Comparison of ENCODE assay signal across 11 cellular contexts in the genomic region with DNA sequence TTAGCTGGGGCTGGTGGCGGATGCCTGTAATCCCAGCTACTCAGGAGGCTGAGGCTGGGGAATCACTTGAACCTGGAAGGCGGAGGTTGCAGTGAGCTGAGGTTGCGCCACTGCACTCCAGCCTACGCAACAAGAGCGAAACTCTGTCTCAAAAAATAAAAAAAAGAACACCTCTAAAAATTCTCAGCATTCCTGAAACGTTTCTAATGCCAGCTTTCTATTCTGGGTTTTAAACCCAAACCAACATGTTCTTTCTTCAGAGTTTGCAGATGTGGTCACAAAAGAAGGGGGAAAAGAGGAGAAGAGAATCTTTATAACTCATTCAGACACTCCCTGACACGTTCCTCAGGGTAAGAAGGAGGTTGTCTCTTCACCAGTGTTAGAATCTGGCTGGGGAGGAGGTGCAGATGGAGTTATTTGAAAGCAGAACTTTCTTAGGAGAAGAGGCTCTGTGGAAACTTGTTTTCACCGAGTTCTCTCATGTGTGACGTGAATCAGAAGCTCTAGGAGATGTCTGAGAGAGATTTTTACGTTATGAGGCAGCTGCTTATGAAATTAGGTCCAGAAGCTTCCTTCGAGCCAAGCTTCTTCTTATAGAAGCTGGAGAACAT. TPM values are rescaled to one million over a fixed set of nuclear protein-coding genes. Genes with fewer than 3 reads are reported as not detected.
DNase-seq lines count a peak whose midpoint lies in the region; ATAC-seq, FAIRE-seq and TF ChIP-seq lines count a peak whose summit lies in the region.
"Had no signal": no experiment of that assay in that cellular context is flagged by ENCODE, and none has a peak within 500 bp of the region (broad histone marks: within the 10 kb centered on the region; RNA-seq: fewer than 3 reads in every experiment).

No MANE protein-coding gene starts in this region.

- no peak for TF ChIP-seq CTCF in astrocyte (IDR thresholded peaks at IDR 0.05; ENCODE audit: insufficient read depth, low read depth, low read length)
- TF ChIP-seq CTCF in transverse colon (IDR thresholded peaks at IDR 0.05) = no peak

- H3K4me3 ChIP-seq in astrocyte (ENCODE audit: insufficient read depth, low read depth, low read length) (no peak overlapping the region), transverse colon (no peak overlapping the region)

- 55 to 61% methylated on average over 8 to 11 of the region's 11 CpGs for WGBS in transverse colon (ENCODE audit: low coverage in 1 of 2), 2 donors

- H3K27ac ChIP-seq in astrocyte (ENCODE audit: low read depth, low read length) = no peak overlapping the region
- peak overlapping the region in 3 of 4 donors; percentile 40 to 55 (median 45) for H3K27ac ChIP-seq in transverse colon

- FAIRE-seq in GM19239 (lab: Jason Lieb, UNC) = peak; percentile 76
- peak; percentile 85 for FAIRE-seq in astrocyte (lab: Jason Lieb, UNC)
- FAIRE-seq: frontal cortex had no signal

- ATAC-seq in Right ventricle myocardium superior (ENCODE audit: poor library complexity) = no peak
- ATAC-seq: activated T-helper 17 cell treated with anti-CD3 and anti-CD28 coated beads, Interleukin-2, amount 50 U/mL, for 72 hours had no signal

- peak overlapping the region; percentile 44 for H2AFZ ChIP-seq in astrocyte (ENCODE audit: low read depth, low read length)

- H3K27me3 ChIP-seq in astrocyte (ENCODE audit: insufficient read depth, low read length) = peaks cover 3% of the 10 kb centered on the region
- no peaks in the 10 kb centered on the region for H3K27me3 ChIP-seq in transverse colon

- H3K9me3 Mint-ChIP-seq in astrocyte (ENCODE audit: unreplicated experiment) = no peaks in the 10 kb centered on the region
- H3K9me3 Mint-ChIP-seq: activated T-helper 17 cell treated with anti-CD3 and anti-CD28 coated beads, Interleukin-2, amount 50 U/mL, for 72 hours had no signal

- DNase-seq in GM19239 (ENCODE audit: insufficient read length, low spot score) (no peak), astrocyte (ENCODE audit: low read depth) (peak; percentile 65), kidney tubule cell (ENCODE audit: low spot score) (peak; percentile 95), transverse colon (no peak), cardiac septum (ENCODE audit: low spot score) (no peak), Right ventricle myocardium superior (no peak), NCI-H1092 treated with DMSO at 0.1 percent for 48 hours (lab: John Stamatoyannopoulos, UW) (no peak)
- DNase-seq in activated CD4-positive, alpha-beta T cell treated with anti-CD3 and anti-CD28 coated beads, Interleukin-2, amount 50 U/mL, for 48 hours = no peak

- H3K9me3 ChIP-seq in astrocyte (ENCODE audit: insufficient read depth, low read depth, low read length) = no peaks in the 10 kb centered on the region
- H3K9me3 ChIP-seq in transverse colon = no peaks in the 10 kb centered on the region

- no peaks in the 10 kb centered on the region for H3K79me2 ChIP-seq in astrocyte (ENCODE audit: insufficient read depth, low read length)

- peak overlapping the region; percentile 76 for H3K4me2 ChIP-seq in astrocyte (ENCODE audit: low read length)

- H3K4me1 ChIP-seq in astrocyte (ENCODE audit: insufficient read depth, low read length) (no peaks in the 10 kb centered on the region), transverse colon (no peaks in the 10 kb centered on the region)

- H3K36me3 Mint-ChIP-seq in astrocyte (ENCODE audit: low read depth, unreplicated experiment) = no peaks in the 10 kb centered on the region

- no peaks in the 10 kb centered on the region for H4K20me1 ChIP-seq in astrocyte (ENCODE audit: insufficient read depth, low read length)

- peak overlapping the region; percentile 13 for H3K27ac Mint-ChIP-seq in astrocyte (ENCODE audit: unreplicated experiment)
- H3K27ac Mint-ChIP-seq: activated T-helper 17 cell treated with anti-CD3 and anti-CD28 coated beads, Interleukin-2, amount 50 U/mL, for 72 hours had no signal

- TF ChIP-seq EP300 in transverse colon (IDR thresholded peaks at IDR 0.05; ENCODE audit: low read depth) = no peak

- TF ChIP-seq POLR2A in transverse colon (IDR thresholded peaks at IDR 0.05) = no peak

- H3K36me3 ChIP-seq in astrocyte (ENCODE audit: insufficient read depth, low read length) (no peaks in the 10 kb centered on the region), transverse colon (no peaks in the 10 kb centered on the region)

- intact Hi-C loops in transverse colon (cut with DNase I; ENCODE audit: low total_unique reads) = no loop called here
- intact Hi-C loops in cardiac septum (cut with DNase I) = no loop called here
- intact Hi-C loops in Right ventricle myocardium superior (cut with DNase I) = no loop called here

- in situ Hi-C loops in transverse colon (cut with MboI; ENCODE audit: low pct_ligation_motif_present in 1 of 4, low pct_unique_long_range_greater_than_20kb in 1 of 4, low sequenced_read_pairs in 3 of 4) = no loop called here

- H3K9ac ChIP-seq in astrocyte (ENCODE audit: low read length) = peak overlapping the region; percentile 26

- no peak overlapping the region for H3K4me3 Mint-ChIP-seq in astrocyte (ENCODE audit: unreplicated experiment)
- H3K4me3 Mint-ChIP-seq: activated T-helper 17 cell treated with anti-CD3 and anti-CD28 coated beads, Interleukin-2, amount 50 U/mL, for 72 hours had no signal

- H3K27me3 Mint-ChIP-seq in astrocyte (ENCODE audit: low read depth, unreplicated experiment) = no peaks in the 10 kb centered on the region

- H3K4me1 Mint-ChIP-seq in astrocyte (ENCODE audit: low read depth, unreplicated experiment) = peaks cover 8% of the 10 kb centered on the region
- H3K4me1 Mint-ChIP-seq: activated T-helper 17 cell treated with anti-CD3 and anti-CD28 coated beads, Interleukin-2, amount 50 U/mL, for 72 hours had no signal

RNA-seq across cellular contexts. Expression of a gene that starts 17.8 kb away (rescaled TPM):
- total RNA-seq in astrocyte (not detected in 2 replicates), transverse colon (1 to 10 TPM in 2 of 4 donors, not detected in 2; 1.6 to 3.4 TPM), cardiac septum (not detected), Right ventricle myocardium superior (not detected)
- total RNA-seq: frontal cortex, SK-MEL-5 had no signal

RNA-seq across cellular contexts. Expression of a gene that starts 28.7 kb away (rescaled TPM):
- 57.8 and 83.8 TPM in 2 replicates for total RNA-seq in astrocyte
- 100 to 1,000 TPM in 2 of 4 donors, 10 to 100 TPM in 2; 98.0 to 136 (median 111) TPM for total RNA-seq in transverse colon
- 80.0 TPM for total RNA-seq in cardiac septum
- 74.2 TPM for total RNA-seq in Right ventricle myocardium superior

RNA-seq across cellular contexts. Expression of a gene that starts 49.2 kb away (rescaled TPM):
- total RNA-seq in astrocyte = 90.0 and 92.4 TPM in 2 replicates
- total RNA-seq in transverse colon = 100 to 1,000 TPM in 1 of 4 donors, 10 to 100 TPM in 3; 58.4 to 140 (median 91.3) TPM
- 63.4 TPM for total RNA-seq in cardiac septum
- 51.9 TPM for total RNA-seq in Right ventricle myocardium superior

Comparison
In these comparisons a context has a peak if more than half of its experiments do, and no peak if none do; other contexts are left out.
1. DNase-seq: peak in astrocyte (single experiment) and kidney tubule cell (single experiment); none in GM19239 (single experiment), transverse colon (single experiment), cardiac septum (single experiment), Right ventricle myocardium superior (single experiment), NCI-H1092 treated with DMSO at 0.1 percent for 48 hours (single experiment) and activated CD4-positive, alpha-beta T cell treated with anti-CD3 and anti-CD28 coated beads, Interleukin-2, amount 50 U/mL, for 48 hours (0 of 2).